ENCODE assay signal across 8 cellular contexts in genomic region chr14:22850944-22851790, GRCh38. TPM values are rescaled to one million over a fixed set of nuclear protein-coding genes. Genes with fewer than 3 reads are reported as not detected.
DNase-seq lines count a peak whose midpoint lies in the region; ATAC-seq and TF ChIP-seq lines count a peak whose summit lies in the region.

No MANE protein-coding gene starts in this region.

- ATAC-seq in activated CD8-positive, alpha-beta T cell treated with anti-CD3 and anti-CD28 coated beads for 36 hours: peak; percentile 28

- H3K4me3 Mint-ChIP-seq in activated CD8-positive, alpha-beta T cell treated with anti-CD3 and anti-CD28 coated beads for 36 hours: no peak overlapping the region
- no peak overlapping the region for H3K4me3 Mint-ChIP-seq in Calu3 (ENCODE audit: low read depth, unreplicated experiment)

- H3K27me3 Mint-ChIP-seq in activated CD8-positive, alpha-beta T cell treated with anti-CD3 and anti-CD28 coated beads for 36 hours: peaks cover 9% of the 10 kb centered on the region
- no peaks in the 10 kb centered on the region for H3K27me3 Mint-ChIP-seq in Calu3 (ENCODE audit: unreplicated experiment)

- H3K27ac Mint-ChIP-seq in activated CD8-positive, alpha-beta T cell treated with anti-CD3 and anti-CD28 coated beads for 36 hours: no peak overlapping the region
- no peak overlapping the region for H3K27ac Mint-ChIP-seq in Calu3 (ENCODE audit: unreplicated experiment)

- no peak overlapping the region for H3K4me3 ChIP-seq in effector memory CD4-positive, alpha-beta T cell (ENCODE audit: insufficient read depth, low read depth, low read length, poor library complexity, severe bottlenecking)

- no peaks in the 10 kb centered on the region for H3K4me1 ChIP-seq in effector memory CD4-positive, alpha-beta T cell (ENCODE audit: control insufficient read depth, insufficient read depth, low read length, poor library complexity, severe bottlenecking)

- intact Hi-C loops in activated CD8-positive, alpha-beta T cell treated with anti-CD3 and anti-CD28 coated beads for 36 hours (cut with micrococcal nuclease): loop anchor here (5.0 kb wide), 1 partner anchor 279 kb away; no protein-coding TSS in a partner anchor
- intact Hi-C loops in head of caudate nucleus (cut with DNase I) (loop anchor here (2.0 to 10.0 kb wide), 2 partner anchors 28 to 266 kb away; partner anchors contain the start of gene DAD1), Calu3 (cut with micrococcal nuclease; ENCODE audit: unreplicated experiment) (loop anchor here (5.0 kb wide), 1 partner anchor 194 kb away; no protein-coding TSS in a partner anchor)

- H3K27me3 ChIP-seq in effector memory CD4-positive, alpha-beta T cell (replicated peaks; ENCODE audit: control insufficient read depth, insufficient read depth, low read length, poor library complexity, severe bottlenecking): no peaks in the 10 kb centered on the region

- no peaks in the 10 kb centered on the region for H3K36me3 Mint-ChIP-seq in activated CD8-positive, alpha-beta T cell treated with anti-CD3 and anti-CD28 coated beads for 36 hours (ENCODE audit: low read depth)
- no peaks in the 10 kb centered on the region for H3K36me3 Mint-ChIP-seq in Calu3 (ENCODE audit: insufficient read depth, unreplicated experiment)

- H3K27ac ChIP-seq in effector memory CD4-positive, alpha-beta T cell (ENCODE audit: insufficient read depth, low read length, poor library complexity, severe bottlenecking): no peak overlapping the region

- POLR2A ChIA-PET in activated CD8-positive, alpha-beta T cell treated with anti-CD3 and anti-CD28 coated beads for 36 hours (lab: Charles Lee): interaction anchor here (1.5 to 1.7 kb wide), 2 partner anchors 21 to 29 kb away, joined by 7 to 9 read pairs; partner anchors contain the start of gene MRPL52
- POLR2A ChIA-PET in GM10248 (lab: Yijun Ruan, JAX): interaction anchor here (0.6 kb wide), 1 partner anchor 280 kb away, joined by 8 read pairs; no protein-coding TSS in a partner anchor

- no peaks in the 10 kb centered on the region for H3K9me3 Mint-ChIP-seq in activated CD8-positive, alpha-beta T cell treated with anti-CD3 and anti-CD28 coated beads for 36 hours
- no peaks in the 10 kb centered on the region for H3K9me3 Mint-ChIP-seq in Calu3 (ENCODE audit: low read depth, unreplicated experiment)

- peak; percentile 22 to 28 for DNase-seq in Kasumi-1 (lab: John Stamatoyannopoulos, UW)
- peak; percentile 47 for DNase-seq in activated CD8-positive, alpha-beta T cell treated with anti-CD3 and anti-CD28 coated beads for 36 hours
- DNase-seq in head of caudate nucleus: peak in 36 of 42 donors; percentile 29 to 85 (median 68)
- DNase-seq in pulmonary artery endothelial cell (ENCODE audit: low read depth, low spot score): peak; percentile 78
- no peak for DNase-seq in effector memory CD4-positive, alpha-beta T cell
- DNase-seq in GM10248 (ENCODE audit: extremely low spot score): no peak
- no peak for DNase-seq in Calu3
- DNase-seq in DMS153 treated with DMSO at 0.1 percent for 48 hours (lab: John Stamatoyannopoulos, UW; ENCODE audit: unreplicated experiment): no peak

- peaks cover 13% of the 10 kb centered on the region for H3K4me1 Mint-ChIP-seq in activated CD8-positive, alpha-beta T cell treated with anti-CD3 and anti-CD28 coated beads for 36 hours (ENCODE audit: low read depth)
- no peaks in the 10 kb centered on the region for H3K4me1 Mint-ChIP-seq in Calu3 (ENCODE audit: low read depth, unreplicated experiment)

- TF ChIP-seq CTCF in activated CD8-positive, alpha-beta T cell treated with anti-CD3 and anti-CD28 coated beads for 36 hours (IDR thresholded peaks at IDR 0.05): no peak
- TF ChIP-seq CTCF in GM10248 (IDR thresholded peaks at IDR 0.05; ENCODE audit: control extremely low read depth, extremely low read depth, low read depth, missing control alignments) (no peak), Calu3 (IDR thresholded peaks at IDR 0.05; ENCODE audit: unreplicated experiment) (no peak)

- BruUV-seq in Calu3 (replicated peaks; lab: Mats Ljungman, UMichigan): no TSS peak

- CTCF ChIA-PET in activated CD8-positive, alpha-beta T cell treated with anti-CD3 and anti-CD28 coated beads for 36 hours (lab: Charles Lee): interaction anchor here (0.6 to 20.8 kb wide), 14 partner anchors 10 to 293 kb away, joined by 3 to 469 read pairs (median 4); partner anchors contain the start of genes MMP14, MRPL52 and REM2
- CTCF ChIA-PET in GM10248 (lab: Yijun Ruan, JAX): interaction anchor here (0.9 to 17.4 kb wide), 22 partner anchors 8 to 298 kb away, joined by 3 to 262 read pairs (median 8); partner anchors contain the start of genes LRP10, MMP14 and SLC7A7
- CTCF ChIA-PET in Calu3 (lab: Charles Lee): interaction anchor here (0.8 to 1.8 kb wide), 7 partner anchors 21 to 295 kb away, joined by 3 to 7 read pairs (median 3); no protein-coding TSS in a partner anchor

- no peaks in the 10 kb centered on the region for H3K36me3 ChIP-seq in effector memory CD4-positive, alpha-beta T cell (ENCODE audit: control insufficient read depth, insufficient read depth, low read length)

- H3K9me3 ChIP-seq in effector memory CD4-positive, alpha-beta T cell (ENCODE audit: control insufficient read depth, low read length): no peaks in the 10 kb centered on the region

RNA-seq across cellular contexts. Expression of gene MMP14, which starts 14.8 kb away (rescaled TPM):
- total RNA-seq in activated CD8-positive, alpha-beta T cell treated with anti-CD3 and anti-CD28 coated beads for 36 hours: 1 to 10 TPM; 1.9 to 3.1 TPM
- total RNA-seq in pulmonary artery endothelial cell (237 and 295 TPM in 2 replicates), Calu3 (2022) (7.8 and 10.5 TPM in 2 replicates)

RNA-seq across cellular contexts. Expression of gene LRP10, which starts 20.4 kb away (rescaled TPM):
- 10 to 100 TPM; 18.7 to 21.0 TPM for total RNA-seq in activated CD8-positive, alpha-beta T cell treated with anti-CD3 and anti-CD28 coated beads for 36 hours
- total RNA-seq in pulmonary artery endothelial cell: 59.9 and 67.8 TPM in 2 replicates
- total RNA-seq in Calu3 (2022): 112 and 121 TPM in 2 replicates

RNA-seq across cellular contexts. Expression of gene MRPL52, which starts 21.5 kb away (rescaled TPM):
- 100 to 1,000 TPM; 122 to 126 TPM for total RNA-seq in activated CD8-positive, alpha-beta T cell treated with anti-CD3 and anti-CD28 coated beads for 36 hours
- total RNA-seq in pulmonary artery endothelial cell: 55.0 and 71.7 TPM in 2 replicates
- total RNA-seq in Calu3 (2022): 110 and 111 TPM in 2 replicates

RNA-seq across cellular contexts. Expression of gene REM2, which starts 31.9 kb away (rescaled TPM):
- total RNA-seq in activated CD8-positive, alpha-beta T cell treated with anti-CD3 and anti-CD28 coated beads for 36 hours: under 1 TPM; 0.20 to 0.27 TPM
- under 0.01 TPM in 1 of 2 replicates, not detected in the other for total RNA-seq in pulmonary artery endothelial cell
- 0.85 and 1.0 TPM in 2 replicates for total RNA-seq in Calu3 (2022)

RNA-seq across cellular contexts. Expression of gene SLC7A7, which starts 35.9 kb away (rescaled TPM):
- under 1 TPM in 1 of 2 experiments, not detected in 1; 0.45 TPM for total RNA-seq in activated CD8-positive, alpha-beta T cell treated with anti-CD3 and anti-CD28 coated beads for 36 hours
- total RNA-seq in pulmonary artery endothelial cell: 9.3 and 18.6 TPM in 2 replicates
- total RNA-seq in Calu3 (2022): 8.7 and 10.2 TPM in 2 replicates

Comparison
In these comparisons a context has a peak if more than half of its experiments do, and no peak if none do; other contexts are left out.
1. DNase-seq: peak in Kasumi-1 (2 of 2), activated CD8-positive, alpha-beta T cell treated with anti-CD3 and anti-CD28 coated beads for 36 hours (single experiment), head of caudate nucleus (36 of 42) and pulmonary artery endothelial cell (single experiment); none in effector memory CD4-positive, alpha-beta T cell (0 of 3), GM10248 (single experiment), Calu3 (single experiment) and DMS153 treated with DMSO at 0.1 percent for 48 hours (single experiment).
2. RNA of gene MMP14, which starts 14.8 kb away (total RNA-seq): 237 to 295 TPM in pulmonary artery endothelial cell; 7.8 to 10.5 TPM in Calu3 and 1.9 to 3.1 TPM in activated CD8-positive, alpha-beta T cell treated with anti-CD3 and anti-CD28 coated beads for 36 hours; every median in the first group is over 10 times any median in the second.